ENCODE assay signal across 22 cellular contexts in genomic region chr18:37499913-37500312, GRCh38.
"Had no signal": no experiment of that assay in that cellular context is flagged by ENCODE, and none has a peak within 500 bp of the region (broad histone marks: within the 10 kb centered on the region; RNA-seq: fewer than 3 reads in every experiment).

No MANE protein-coding gene starts in this region.

- FAIRE-seq: endothelial cell of umbilical vein, frontal cortex, islet of Langerhans, keratinocyte had no signal

- H3K9me3 ChIP-seq: esophagus muscularis mucosa, gastroesophageal sphincter, heart right ventricle, left lung, lower lobe of right lung, mucosa of descending colon had no signal

- DNase-seq: dermis blood vessel endothelial cell; dorsolateral prefrontal cortex; effector CD4-positive, alpha-beta T cell; effector memory CD4-positive, alpha-beta T cell; foreskin keratinocyte; head of caudate nucleus; heart right ventricle; left cardiac atrium; left lung; left ventricle myocardium superior; lower lobe of right lung; mesenchymal stem cell; mucosa of descending colon; naive B cell; naive thymus-derived CD8-positive, alpha-beta T cell had no signal

- H3K4me3 ChIP-seq: coronary artery, dorsolateral prefrontal cortex, esophagus muscularis mucosa, gastroesophageal sphincter, heart right ventricle, left lung, lower lobe of right lung, mucosa of descending colon had no signal

- H3K36me3 ChIP-seq: esophagus muscularis mucosa, gastroesophageal sphincter, heart right ventricle, left lung, lower lobe of right lung had no signal

- H3K4me1 ChIP-seq: foreskin keratinocyte, gastroesophageal sphincter, heart right ventricle, left lung, lower lobe of right lung had no signal

- H3K27ac ChIP-seq: coronary artery, esophagus muscularis mucosa, foreskin keratinocyte, gastroesophageal sphincter, heart right ventricle, left lung, lower lobe of right lung had no signal

- H3K27me3 ChIP-seq: dorsolateral prefrontal cortex, esophagus muscularis mucosa, foreskin keratinocyte had no signal
